8 cellular contexts compared by ENCODE assay signal in genomic region chr5:14143509-14143842, GRCh38. TPM values are rescaled to one million over a fixed set of nuclear protein-coding genes. Genes with fewer than 3 reads are reported as not detected.
A peak's percentile ranks its signal among the peaks of the same experiment; 100 is the strongest.
DNase-seq lines count a peak whose midpoint lies in the region; ATAC-seq and TF ChIP-seq lines count a peak whose summit lies in the region.

No MANE protein-coding gene starts in this region.

- WGBS in heart left ventricle, 4 donors: 0% methylated on average over 3 to 65 of the region's 65 CpGs

- peaks cover 12% of the 10 kb centered on the region for H3K4me1 Mint-ChIP-seq in stimulated activated effector memory CD8-positive, alpha-beta T cell treated with anti-CD3 and anti-CD28 coated beads, Interleukin-12 subunit alpha, Interleukin-12 subunit beta, amount 100 ng/mL, for 72 hours

- peak overlapping the region; percentile 65 for H3K4me3 Mint-ChIP-seq in stimulated activated effector memory CD8-positive, alpha-beta T cell treated with anti-CD3 and anti-CD28 coated beads, Interleukin-12 subunit alpha, Interleukin-12 subunit beta, amount 100 ng/mL, for 72 hours

- TF ChIP-seq CTCF in heart left ventricle (IDR thresholded peaks at IDR 0.05) (no peak), epithelial cell of proximal tubule (conservative IDR thresholded peaks at IDR 0.05; ENCODE audit: low read depth, low read length) (no peak)

- H3K36me3 Mint-ChIP-seq in stimulated activated effector memory CD8-positive, alpha-beta T cell treated with anti-CD3 and anti-CD28 coated beads, Interleukin-12 subunit alpha, Interleukin-12 subunit beta, amount 100 ng/mL, for 72 hours: no peaks in the 10 kb centered on the region

- no peaks in the 10 kb centered on the region for H3K27me3 ChIP-seq in heart left ventricle

- H3K27ac Mint-ChIP-seq in stimulated activated effector memory CD8-positive, alpha-beta T cell treated with anti-CD3 and anti-CD28 coated beads, Interleukin-12 subunit alpha, Interleukin-12 subunit beta, amount 100 ng/mL, for 72 hours: no peak overlapping the region

- intact Hi-C loops in heart left ventricle (cut with DNase I): loop anchor here in 7 of 10 donors (2.0 to 10.0 kb wide), 6 partner anchors 35 to 124 kb away; no protein-coding TSS in a partner anchor
- intact Hi-C loops in left ventricle myocardium superior (cut with micrococcal nuclease): no loop called here

- no peak for TF ChIP-seq POLR2A in heart left ventricle (IDR thresholded peaks at IDR 0.05)

- peak overlapping the region; percentile 84 to 97 (median 90) for H3K4me3 ChIP-seq in heart left ventricle
- H3K4me3 ChIP-seq in epithelial cell of proximal tubule (ENCODE audit: low read depth, low read length): peak overlapping the region; percentile 99

- no peak for ATAC-seq in heart left ventricle
- ATAC-seq in left ventricle myocardium superior: no peak
- peak; percentile 9 for ATAC-seq in HG03558 (IDR thresholded peaks at IDR 0.05; ENCODE audit: extremely low read depth, unreplicated experiment)
- ATAC-seq in stimulated activated effector memory CD8-positive, alpha-beta T cell treated with anti-CD3 and anti-CD28 coated beads, Interleukin-12 subunit alpha, Interleukin-12 subunit beta, amount 100 ng/mL, for 72 hours: peak; percentile 2

- H3K9me3 Mint-ChIP-seq in stimulated activated effector memory CD8-positive, alpha-beta T cell treated with anti-CD3 and anti-CD28 coated beads, Interleukin-12 subunit alpha, Interleukin-12 subunit beta, amount 100 ng/mL, for 72 hours: no peaks in the 10 kb centered on the region

- DNase-seq in heart left ventricle: no peak
- DNase-seq in left ventricle myocardium superior: no peak
- no peak for DNase-seq in epithelial cell of proximal tubule (ENCODE audit: low read depth)
- DNase-seq in stimulated activated effector memory CD8-positive, alpha-beta T cell treated with anti-CD3 and anti-CD28 coated beads, Interleukin-12 subunit alpha, Interleukin-12 subunit beta, amount 100 ng/mL, for 72 hours (ENCODE audit: low spot score in 2 of 2): no peak
- DNase-seq in activated effector memory CD4-positive, alpha-beta T cell treated with Interleukin-2 at 50 U/mL for 16 hours: no peak
- DNase-seq in SW480 (ENCODE audit: low spot score): no peak
- DNase-seq in HK-2 (ENCODE audit: unreplicated experiment): no peak

- no peaks in the 10 kb centered on the region for H3K9me3 ChIP-seq in heart left ventricle

- H3K27ac ChIP-seq in heart left ventricle: peak overlapping the region; percentile 82 to 97 (median 95)

- peaks cover 11 to 49% (median 37%) of the 10 kb centered on the region in 12 donors for H3K4me1 ChIP-seq in heart left ventricle

- no peaks in the 10 kb centered on the region for H3K36me3 ChIP-seq in heart left ventricle

RNA-seq across cellular contexts. Expression of gene TRIO, which starts 0.3 kb away (rescaled TPM):
- total RNA-seq in heart left ventricle: 10 to 100 TPM; 45.4 to 99.1 (median 63.2) TPM
- 10 to 100 TPM; 35.2 to 50.9 TPM for polyA plus RNA-seq in heart left ventricle
- 57.0 TPM for total RNA-seq in left ventricle myocardium superior
- total RNA-seq in epithelial cell of proximal tubule: 109 and 170 TPM in 2 replicates

Comparison
In these comparisons a context has a peak if more than half of its experiments do, and no peak if none do; other contexts are left out.
1. ATAC-seq: peak in HG03558 (single experiment) and stimulated activated effector memory CD8-positive, alpha-beta T cell treated with anti-CD3 and anti-CD28 coated beads, Interleukin-12 subunit alpha, Interleukin-12 subunit beta, amount 100 ng/mL, for 72 hours (single experiment); none in heart left ventricle (0 of 4) and left ventricle myocardium superior (single experiment).